8 cellular contexts compared by ENCODE assay signal in genomic region chr6:111558690-111559192, GRCh38. TPM values are rescaled to one million over a fixed set of nuclear protein-coding genes. Genes with fewer than 3 reads are reported as not detected.
DNase-seq lines count a peak whose midpoint lies in the region; ATAC-seq lines count a peak whose summit lies in the region.
"Had no signal": no experiment of that assay in that cellular context is flagged by ENCODE, and none has a peak within 500 bp of the region (broad histone marks: within the 10 kb centered on the region; RNA-seq: fewer than 3 reads in every experiment).

No MANE protein-coding gene starts in this region.

- in situ Hi-C loops in KBM-7 (cut with MboI; ENCODE audit: low pct_unique_long_range_greater_than_20kb, low sequenced_read_pairs), result no loop called here

- peaks cover 45% of the 10 kb centered on the region for H3K36me3 Mint-ChIP-seq in CD4-positive, CD25-positive, alpha-beta regulatory T cell

- no peak overlapping the region for H3K4me3 Mint-ChIP-seq in CD4-positive, CD25-positive, alpha-beta regulatory T cell

- DNase-seq in CD4-positive, CD25-positive, alpha-beta regulatory T cell, result no peak
- no peak for DNase-seq in Jurkat, Clone E6-1 (ENCODE audit: low read depth, low spot score)
- DNase-seq in epithelial cell of prostate (ENCODE audit: low read depth, low spot score), result no peak
- no peak for DNase-seq in KBM-7
- no peak for DNase-seq in COR-L47 (lab: John Stamatoyannopoulos, UW)
- DNase-seq: NCI-H1436 treated with DMSO at 0.1 percent for 48 hours had no signal

- H3K9me3 ChIP-seq in CD4-positive, CD25-positive, alpha-beta regulatory T cell (ENCODE audit: control insufficient read depth in 2 of 2, low read length in 2 of 2), result no peaks in the 10 kb centered on the region

- no peak overlapping the region for H3K4me3 ChIP-seq in CD4-positive, CD25-positive, alpha-beta regulatory T cell (ENCODE audit: low read depth, low read length)
- H3K4me3 ChIP-seq in Jurkat, Clone E6-1 (ENCODE audit: low read length), result peak overlapping the region; percentile 6; the same call in 1 of the 2 replicates
- H3K4me3 ChIP-seq in rectal smooth muscle tissue (ENCODE audit: low read length), result no peak overlapping the region

- H3K27ac Mint-ChIP-seq in CD4-positive, CD25-positive, alpha-beta regulatory T cell, result peak overlapping the region; percentile 75 to 94 (median 82)

- H3K9ac ChIP-seq in rectal smooth muscle tissue (ENCODE audit: low read length), result no peak overlapping the region

- H3K36me3 ChIP-seq in CD4-positive, CD25-positive, alpha-beta regulatory T cell (ENCODE audit: control insufficient read depth, insufficient read depth, low read length), result peaks cover 46% of the 10 kb centered on the region
- H3K36me3 ChIP-seq in rectal smooth muscle tissue (ENCODE audit: control insufficient read depth, insufficient read depth, low read length), result peaks cover 4% of the 10 kb centered on the region

- peaks cover under 1 to 18% (median 11%) of the 10 kb centered on the region in 4 donors for H3K4me1 Mint-ChIP-seq in CD4-positive, CD25-positive, alpha-beta regulatory T cell

- no peaks in the 10 kb centered on the region for H3K27me3 ChIP-seq in CD4-positive, CD25-positive, alpha-beta regulatory T cell (ENCODE audit: control insufficient read depth, insufficient read depth, low read length)
- H3K27me3 ChIP-seq in rectal smooth muscle tissue (ENCODE audit: control insufficient read depth, insufficient read depth, low read length), result no peaks in the 10 kb centered on the region

- no peaks in the 10 kb centered on the region for H3K9me3 Mint-ChIP-seq in CD4-positive, CD25-positive, alpha-beta regulatory T cell

- H3K4me1 ChIP-seq in CD4-positive, CD25-positive, alpha-beta regulatory T cell (ENCODE audit: control insufficient read depth, insufficient read depth, low read length, poor library complexity, severe bottlenecking), result no peaks in the 10 kb centered on the region
- peaks cover 31% of the 10 kb centered on the region for H3K4me1 ChIP-seq in rectal smooth muscle tissue (ENCODE audit: control insufficient read depth, insufficient read depth, low read length)

- H3K27me3 Mint-ChIP-seq in CD4-positive, CD25-positive, alpha-beta regulatory T cell, result no peaks in the 10 kb centered on the region

- no peak overlapping the region for H3K27ac ChIP-seq in CD4-positive, CD25-positive, alpha-beta regulatory T cell (ENCODE audit: insufficient read depth, low read length, poor library complexity, severe bottlenecking)
- H3K27ac ChIP-seq in epithelial cell of prostate, result peak overlapping the region; percentile 1
- H3K27ac ChIP-seq in rectal smooth muscle tissue (ENCODE audit: low read depth, low read length), result peak overlapping the region; percentile 85

- no peak for ATAC-seq in CD4-positive, CD25-positive, alpha-beta regulatory T cell (ENCODE audit: low read depth in 2 of 2)
- no peak for ATAC-seq in GM19397 (IDR thresholded peaks at IDR 0.05; ENCODE audit: unreplicated experiment)

RNA-seq across cellular contexts. Expression of gene TRAF3IP2, which starts 46.9 kb away (rescaled TPM):
- 28.7 TPM for total RNA-seq in CD4-positive, CD25-positive, alpha-beta regulatory T cell
- polyA plus RNA-seq in CD4-positive, CD25-positive, alpha-beta regulatory T cell, result 10 to 100 TPM; 20.7 to 30.1 (median 25.2) TPM
- 8.4 TPM for polyA plus RNA-seq in Jurkat, Clone E6-1 (2012; ENCODE audit: insufficient read depth, insufficient read length)
